14 cellular contexts compared by ENCODE assay signal in genomic region chr11:133399855-133400625, GRCh38.
"Had no signal": no experiment of that assay in that cellular context is flagged by ENCODE, and none has a peak within 500 bp of the region (broad histone marks: within the 10 kb centered on the region; RNA-seq: fewer than 3 reads in every experiment).

No MANE protein-coding gene starts in this region.

- H3K9me3 ChIP-seq: heart right ventricle, stomach, vagina had no signal

- ATAC-seq: left lobe of liver, natural killer cell had no signal

- H3K36me3 ChIP-seq: heart right ventricle, stomach, vagina had no signal

- H3K4me1 ChIP-seq: stomach, vagina had no signal

- H3K4me3 ChIP-seq: dorsolateral prefrontal cortex, heart right ventricle, stomach, vagina had no signal

- FAIRE-seq: frontal cortex, islet of Langerhans, small intestine had no signal

- H3K27me3 ChIP-seq: heart right ventricle, stomach, vagina had no signal

- H3K27ac ChIP-seq: heart right ventricle, stomach, vagina had no signal

- DNase-seq: cortex of kidney; effector CD8-positive, alpha-beta T cell; heart right ventricle; kidney glomerular epithelial cell; natural killer cell; small intestine; stimulated activated CD4-positive, alpha-beta T cell treated with anti-CD3 and anti-CD28 coated beads, Interleukin-12 subunit alpha, Interleukin-12 subunit beta, amount 100 ng/mL, for 4 hours; stimulated activated naive CD4-positive, alpha-beta T cell; stomach had no signal
